9 cellular contexts compared by ENCODE assay signal in the genomic region with DNA sequence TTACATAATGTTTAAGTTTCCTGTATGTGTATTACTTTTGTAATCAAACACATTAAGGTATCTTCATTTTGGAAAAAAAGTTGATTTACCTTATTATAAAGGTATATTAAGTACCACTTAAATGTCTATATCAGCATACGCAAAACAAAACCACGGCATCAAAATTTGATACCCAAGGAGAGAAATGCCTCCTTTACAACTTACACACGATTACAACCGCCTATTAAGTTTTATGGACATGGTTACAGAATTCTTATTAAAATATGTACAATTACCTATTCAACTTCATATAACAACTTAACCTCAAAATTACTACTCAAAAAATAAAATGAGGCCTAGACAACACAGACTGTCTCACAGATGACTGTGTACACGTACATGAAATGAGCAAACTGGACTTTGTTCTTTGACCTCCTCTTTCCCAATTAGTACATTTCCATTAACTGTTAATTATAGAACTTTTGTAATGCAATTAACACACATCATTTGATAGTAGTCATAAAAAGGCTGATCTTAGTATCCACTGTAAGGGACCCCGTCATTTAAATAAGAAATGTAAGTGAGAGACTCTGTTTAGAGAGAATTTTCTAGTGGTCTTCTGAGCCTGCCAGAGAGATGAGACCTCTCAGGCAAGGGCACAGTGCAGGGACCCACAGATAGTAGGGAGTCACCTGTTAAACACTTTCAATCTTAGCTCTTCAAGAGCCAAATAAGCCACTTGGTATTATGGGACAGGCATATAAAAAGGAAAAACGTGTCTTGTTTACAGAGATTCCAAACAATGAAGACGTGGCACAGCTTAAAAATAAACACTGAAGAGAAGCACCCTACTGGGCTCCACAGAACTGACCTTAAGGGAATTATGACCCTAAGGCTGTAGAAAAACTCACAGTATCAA. TPM values are rescaled to one million over a fixed set of nuclear protein-coding genes. Genes with fewer than 3 reads are reported as not detected.
DNase-seq lines count a peak whose midpoint lies in the region; TF ChIP-seq lines count a peak whose summit lies in the region.
"Had no signal": no experiment of that assay in that cellular context is flagged by ENCODE, and none has a peak within 500 bp of the region (broad histone marks: within the 10 kb centered on the region; RNA-seq: fewer than 3 reads in every experiment).

No MANE protein-coding gene starts in this region.

- no peaks in the 10 kb centered on the region for H3K27me3 Mint-ChIP-seq in nephron (ENCODE audit: low read depth)

- peak overlapping the region; percentile 91 to 94 (median 92) for H3K4me3 Mint-ChIP-seq in nephron

- peaks cover 0 to 11% (median 0%) of the 10 kb centered on the region in 11 experiments; a peak in 4 of 22 replicates for H3K36me3 ChIP-seq in BLaER1 treated with 17β-estradiol and CSF1 and Interleukin-3, amounts not matched to agents 10 nM and 100 nM
- H3K36me3 ChIP-seq in MG63, result peaks cover 7% of the 10 kb centered on the region
- no peaks in the 10 kb centered on the region for H3K36me3 ChIP-seq in effector memory CD4-positive, alpha-beta T cell (ENCODE audit: control insufficient read depth, insufficient read depth, low read length)

- peak overlapping the region in 7 of 11 experiments; percentile 8 to 96 (median 89); a peak in 6 of 22 replicates for H3K27ac ChIP-seq in BLaER1 treated with 17β-estradiol and CSF1 and Interleukin-3, amounts not matched to agents 10 nM and 100 nM
- H3K27ac ChIP-seq in effector memory CD4-positive, alpha-beta T cell (ENCODE audit: insufficient read depth, low read length, poor library complexity, severe bottlenecking), result peak overlapping the region; percentile 93

- no peak for TF ChIP-seq CTCF in nephron (IDR thresholded peaks at IDR 0.05; ENCODE audit: unreplicated experiment in 3 of 3)

- H3K9me3 Mint-ChIP-seq in nephron, result no peaks in the 10 kb centered on the region

- H3K9ac ChIP-seq in BLaER1 treated with 17β-estradiol and CSF1 and Interleukin-3, amounts not matched to agents 10 nM and 100 nM, result peak overlapping the region; percentile 92 to 98 (median 97); a peak in 20 of 22 replicates

- DNase-seq in MG63, result no peak
- no peak for DNase-seq in effector memory CD4-positive, alpha-beta T cell
- no peak for DNase-seq in kidney tubule cell (ENCODE audit: low spot score)
- no peak for DNase-seq in Kasumi-1 (lab: John Stamatoyannopoulos, UW)
- no peak for DNase-seq in ureter (ENCODE audit: low spot score)
- no peak for DNase-seq in NCI-H510A (lab: John Stamatoyannopoulos, UW)
- DNase-seq: NCI-H345 had no signal

- peaks cover 73 to 85% (median 82%) of the 10 kb centered on the region in 10 experiments for H3K4me1 ChIP-seq in BLaER1 treated with 17β-estradiol and CSF1 and Interleukin-3, amounts not matched to agents 10 nM and 100 nM
- H3K4me1 ChIP-seq in effector memory CD4-positive, alpha-beta T cell (ENCODE audit: control insufficient read depth, insufficient read depth, low read length, poor library complexity, severe bottlenecking), result peaks cover 81% of the 10 kb centered on the region

- no peaks in the 10 kb centered on the region for H3K36me3 Mint-ChIP-seq in nephron (ENCODE audit: low read depth)

- peak overlapping the region; percentile 66 to 98 (median 92); a peak in 17 of 20 replicates for H3K4me3 ChIP-seq in BLaER1 treated with 17β-estradiol and CSF1 and Interleukin-3, amounts not matched to agents 10 nM and 100 nM
- H3K4me3 ChIP-seq in MG63, result peak overlapping the region; percentile 88
- H3K4me3 ChIP-seq in effector memory CD4-positive, alpha-beta T cell (ENCODE audit: insufficient read depth, low read depth, low read length, poor library complexity, severe bottlenecking), result peak overlapping the region; percentile 92

- peaks cover 77 to 95% (median 92%) of the 10 kb centered on the region in 11 experiments for H4K20me1 ChIP-seq in BLaER1 treated with 17β-estradiol and CSF1 and Interleukin-3, amounts not matched to agents 10 nM and 100 nM

- H3K9me3 ChIP-seq in BLaER1 treated with 17β-estradiol and CSF1 and Interleukin-3, amounts not matched to agents 10 nM and 100 nM (replicated peaks in 1 of 11), result no peaks in the 10 kb centered on the region
- no peaks in the 10 kb centered on the region for H3K9me3 ChIP-seq in MG63
- H3K9me3 ChIP-seq in effector memory CD4-positive, alpha-beta T cell (ENCODE audit: control insufficient read depth, low read length), result no peaks in the 10 kb centered on the region

- peak overlapping the region; percentile 90 to 98 (median 95) for H3K27ac Mint-ChIP-seq in nephron

- peaks cover 68% of the 10 kb centered on the region for H3K4me1 Mint-ChIP-seq in nephron

- H3K27me3 ChIP-seq in BLaER1 treated with 17β-estradiol and CSF1 and Interleukin-3, amounts not matched to agents 10 nM and 100 nM, result no peaks in the 10 kb centered on the region
- H3K27me3 ChIP-seq in MG63, result no peaks in the 10 kb centered on the region
- H3K27me3 ChIP-seq in effector memory CD4-positive, alpha-beta T cell (replicated peaks; ENCODE audit: control insufficient read depth, insufficient read depth, low read length, poor library complexity, severe bottlenecking), result no peaks in the 10 kb centered on the region

- peak overlapping the region; percentile 89 to 99 (median 93) for H3K4me2 ChIP-seq in BLaER1 treated with 17β-estradiol and CSF1 and Interleukin-3, amounts not matched to agents 10 nM and 100 nM

RNA-seq across cellular contexts. Expression of a gene that starts 2.4 kb away (rescaled TPM):
- total RNA-seq in MG63 (2014; rRNA removed; shearing (Covaris generic); ENCODE audit: low replicate concordance), result 20.0 and 21.2 TPM in 2 replicates
- 75.8 TPM for total RNA-seq in ureter

RNA-seq across cellular contexts. Expression of a gene that starts 14.0 kb away (rescaled TPM):
- total RNA-seq in MG63 (2014; rRNA removed; shearing (Covaris generic); ENCODE audit: low replicate concordance), result 36.6 and 42.1 TPM in 2 replicates
- 43.1 TPM for total RNA-seq in ureter

RNA-seq across cellular contexts. Expression of a gene that starts 28.6 kb away (rescaled TPM):
- total RNA-seq in MG63 (2014; rRNA removed; shearing (Covaris generic); ENCODE audit: low replicate concordance), result not detected in 2 replicates
- total RNA-seq in ureter, result 10.1 TPM

Comparison
In these comparisons a context has a peak if more than half of its experiments do, and no peak if none do; other contexts are left out.
1. RNA of a gene that starts 28.6 kb away (total RNA-seq): 10.1 TPM in ureter (single experiment); not detected in MG63; every median in the first group is over 10 times any median in the second.
2. Peak in every context shown above with its lines, with median percentiles within 50 percentile points of each other: H3K4me3 ChIP-seq.